In the genomic region with DNA sequence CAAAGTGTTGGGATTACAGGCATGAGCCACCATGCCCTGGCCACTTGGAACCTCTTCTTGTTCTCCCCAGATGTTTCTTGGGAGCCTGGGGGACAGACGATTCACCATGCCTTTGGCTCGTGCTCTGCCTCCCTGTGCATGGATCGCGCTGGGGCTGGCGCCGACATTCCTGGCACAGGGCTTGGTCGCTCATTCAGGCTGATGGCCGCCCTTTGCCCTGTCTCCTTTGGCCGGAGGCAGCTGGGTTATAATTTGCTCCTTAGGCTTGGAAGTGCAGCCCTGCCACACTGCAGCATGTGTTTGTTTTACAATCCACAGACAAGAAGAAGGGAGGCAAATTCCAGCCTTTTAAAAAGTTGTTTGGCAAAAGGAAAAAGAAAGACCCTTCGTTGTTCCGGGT, we compare ENCODE assay signal across 14 cellular contexts.
DNase-seq lines count a peak whose midpoint lies in the region; ATAC-seq and TF ChIP-seq lines count a peak whose summit lies in the region.
"Had no signal": no experiment of that assay in that cellular context is flagged by ENCODE, and none has a peak within 500 bp of the region (broad histone marks: within the 10 kb centered on the region; RNA-seq: fewer than 3 reads in every experiment).

No MANE protein-coding gene starts in this region.

- peaks cover 0 to 4% of the 10 kb centered on the region in 2 donors for H3K36me3 ChIP-seq in duodenal mucosa (ENCODE audit: control insufficient read depth in 1 of 2, insufficient read depth in 2 of 2, low read length in 2 of 2)
- no peaks in the 10 kb centered on the region for H3K36me3 ChIP-seq in right lobe of liver
- peaks cover 0 to 3% (median 0%) of the 10 kb centered on the region in 4 donors for H3K36me3 ChIP-seq in transverse colon
- H3K36me3 ChIP-seq: HAP-1 had no signal

- H3K4me3 ChIP-seq in duodenal mucosa (ENCODE audit: low read depth in 1 of 2, low read length in 2 of 2) (peak overlapping the region; percentile 58 to 65), right lobe of liver (no peak overlapping the region), transverse colon (peak overlapping the region in 3 of 4 donors; percentile 8 to 39 (median 18))
- H3K4me3 ChIP-seq: HAP-1 had no signal

- H3K9ac ChIP-seq in duodenal mucosa (ENCODE audit: low read depth in 1 of 2, low read length in 2 of 2): peak overlapping the region; percentile 62 to 79

- H3K27me3 Mint-ChIP-seq in nephron progenitor cell (ENCODE audit: low read depth, poor library complexity): no peaks in the 10 kb centered on the region

- H3K27ac Mint-ChIP-seq in nephron progenitor cell: peak overlapping the region; percentile 87
- H3K27ac Mint-ChIP-seq: CD4-positive, alpha-beta T cell had no signal

- H3K4me1 ChIP-seq in duodenal mucosa (ENCODE audit: control insufficient read depth in 1 of 2, insufficient read depth in 2 of 2, low read length in 2 of 2) (peaks cover 4 to 8% of the 10 kb centered on the region in 2 donors), right lobe of liver (no peaks in the 10 kb centered on the region), transverse colon (peaks cover 0 to 19% (median 7%) of the 10 kb centered on the region in 4 donors)
- H3K4me1 ChIP-seq: HAP-1 had no signal

- no peak for TF ChIP-seq POLR2A in right lobe of liver (IDR thresholded peaks at IDR 0.05)
- TF ChIP-seq POLR2A in transverse colon (IDR thresholded peaks at IDR 0.05): peak; percentile 32

- H3K27me3 ChIP-seq in duodenal mucosa (ENCODE audit: control insufficient read depth in 1 of 2, insufficient read depth in 2 of 2, low read length in 2 of 2) (no peaks in the 10 kb centered on the region), right lobe of liver (no peaks in the 10 kb centered on the region), transverse colon (no peaks in the 10 kb centered on the region)

- TF ChIP-seq EP300 in transverse colon (IDR thresholded peaks at IDR 0.05; ENCODE audit: low read depth): no peak

- no peak overlapping the region for H3K4me3 Mint-ChIP-seq in nephron progenitor cell
- H3K4me3 Mint-ChIP-seq: CD4-positive, alpha-beta T cell had no signal

- H3K4me1 Mint-ChIP-seq in nephron progenitor cell: no peaks in the 10 kb centered on the region

- H3K9me3 Mint-ChIP-seq in nephron progenitor cell: peaks cover 8% of the 10 kb centered on the region
- H3K9me3 Mint-ChIP-seq: CD4-positive, alpha-beta T cell had no signal

- 41% methylated on average over 11 of the region's 11 CpGs for WGBS in right lobe of liver (ENCODE audit: insufficient coverage, low coverage, low lambda C conversion rate, missing lambda C conversion rate)
- 48 to 69% methylated on average over 2 to 11 of the region's 11 CpGs for WGBS in transverse colon (ENCODE audit: low coverage in 1 of 2), 2 donors

- TF ChIP-seq CTCF in right lobe of liver (IDR thresholded peaks at IDR 0.05) (no peak), nephron progenitor cell (IDR thresholded peaks at IDR 0.05) (no peak), transverse colon (IDR thresholded peaks at IDR 0.05) (no peak)

- DNase-seq in right lobe of liver (peak in 2 of 3 donors; percentile 21 to 46), nephron progenitor cell (no peak), transverse colon (peak; percentile 78), DMS114 treated with DMSO at 0.1 percent for 48 hours (lab: John Stamatoyannopoulos, UW; ENCODE audit: unreplicated experiment) (no peak), occipital lobe (lab: John Stamatoyannopoulos, UW) (no peak)
- DNase-seq: ACHN; C1 segment of cervical spinal cord; CD4-positive, alpha-beta T cell; DMS153; DND-41; GDM1 had no signal

- in situ Hi-C loops in transverse colon (cut with MboI; ENCODE audit: low pct_ligation_motif_present in 1 of 4, low pct_unique_long_range_greater_than_20kb in 1 of 4, low sequenced_read_pairs in 3 of 4): no loop called here

- intact Hi-C loops in right lobe of liver (cut with DNase I): no loop called here
- intact Hi-C loops in transverse colon (cut with DNase I; ENCODE audit: low total_unique reads): no loop called here

- H3K27ac ChIP-seq in duodenal mucosa (ENCODE audit: low read depth, low read length) (peak overlapping the region; percentile 33), right lobe of liver (no peak overlapping the region), transverse colon (peak overlapping the region; percentile 80 to 85 (median 83))

- peaks cover 61% of the 10 kb centered on the region for H3K36me3 Mint-ChIP-seq in nephron progenitor cell (ENCODE audit: low read depth)

- ATAC-seq in right lobe of liver (peak in 2 of 4 donors; percentile 27), GM19395 (IDR thresholded peaks at IDR 0.05; ENCODE audit: unreplicated experiment) (no peak)

- peaks cover 0 to 4% of the 10 kb centered on the region in 2 donors for H3K9me3 ChIP-seq in duodenal mucosa (ENCODE audit: control insufficient read depth in 1 of 2, low read length in 2 of 2)
- no peaks in the 10 kb centered on the region for H3K9me3 ChIP-seq in right lobe of liver
- H3K9me3 ChIP-seq in transverse colon: no peaks in the 10 kb centered on the region
- H3K9me3 ChIP-seq: HAP-1 had no signal

Comparison
In these comparisons a context has a peak if more than half of its experiments do, and no peak if none do; other contexts are left out.
1. H3K27ac ChIP-seq: peak in duodenal mucosa (single experiment) and transverse colon (4 of 4); none in right lobe of liver (0 of 3).
2. H3K4me3 ChIP-seq: peak in duodenal mucosa (2 of 2) and transverse colon (3 of 4); none in right lobe of liver (0 of 3).
3. DNase-seq: peak in right lobe of liver (2 of 3) and transverse colon (single experiment); none in nephron progenitor cell (single experiment), DMS114 treated with DMSO at 0.1 percent for 48 hours (single experiment) and occipital lobe (single experiment).